Comparison of ENCODE assay signal across 8 cellular contexts in the genomic region with DNA sequence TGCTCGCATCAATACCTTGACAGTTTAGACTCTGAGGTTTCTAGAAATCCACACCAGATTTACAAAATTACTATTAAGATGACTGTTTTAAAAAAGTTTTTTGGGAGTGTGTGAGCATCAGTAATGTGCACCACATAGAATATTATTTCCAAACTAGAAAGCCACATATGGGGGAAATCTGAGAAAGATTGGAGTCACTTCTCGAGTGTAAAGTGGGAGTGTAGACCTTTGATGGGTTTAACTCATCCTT. TPM values are rescaled to one million over a fixed set of nuclear protein-coding genes. Genes with fewer than 3 reads are reported as not detected.
DNase-seq lines count a peak whose midpoint lies in the region; ATAC-seq and TF ChIP-seq lines count a peak whose summit lies in the region.

No MANE protein-coding gene starts in this region.

- DNase-seq in activated naive CD4-positive, alpha-beta T cell treated with anti-CD3 and anti-CD28 coated beads, Interleukin-2, amount 10 ng/mL, durations not matched to agents 7 days and 5 days: no peak
- DNase-seq in activated naive CD4-positive, alpha-beta T cell treated with Interleukin-2 at 50 U/mL for 16 hours: no peak
- DNase-seq in T-cell (no peak), suprapubic skin (ENCODE audit: low spot score in 2 of 2) (no peak), HT-29 (ENCODE audit: low spot score) (no peak), NCI-H2196 treated with DMSO at 0.1 percent for 48 hours (lab: John Stamatoyannopoulos, UW; ENCODE audit: unreplicated experiment) (no peak)

- POLR2A ChIA-PET in T-cell (lab: Charles Lee): no interaction called here

- CTCF ChIA-PET in activated naive CD4-positive, alpha-beta T cell treated with anti-CD3 and anti-CD28 coated beads, Interleukin-2, amount 10 ng/mL, durations not matched to agents 7 days and 5 days (lab: Charles Lee): no interaction called here
- CTCF ChIA-PET in T-cell (lab: Charles Lee): no interaction called here

- H3K9ac ChIP-seq in iPS-18a (ENCODE audit: low read length): no peak overlapping the region

- no peaks in the 10 kb centered on the region for H3K9me3 Mint-ChIP-seq in activated naive CD4-positive, alpha-beta T cell treated with anti-CD3 and anti-CD28 coated beads, Interleukin-2, amount 10 ng/mL, durations not matched to agents 7 days and 5 days
- no peaks in the 10 kb centered on the region for H3K9me3 Mint-ChIP-seq in T-cell

- peaks cover 64% of the 10 kb centered on the region for H3K27me3 Mint-ChIP-seq in activated naive CD4-positive, alpha-beta T cell treated with anti-CD3 and anti-CD28 coated beads, Interleukin-2, amount 10 ng/mL, durations not matched to agents 7 days and 5 days
- peaks cover 42 to 49% of the 10 kb centered on the region in 2 donors for H3K27me3 Mint-ChIP-seq in T-cell

- 53% methylated on average over 2 of the region's 2 CpGs for WGBS in suprapubic skin

- H3K9me3 ChIP-seq in iPS-18a (ENCODE audit: control insufficient read depth, low read depth, low read length) (no peaks in the 10 kb centered on the region), suprapubic skin (no peaks in the 10 kb centered on the region)

- peak overlapping the region; percentile 74 for H3K4me3 Mint-ChIP-seq in activated naive CD4-positive, alpha-beta T cell treated with anti-CD3 and anti-CD28 coated beads, Interleukin-2, amount 10 ng/mL, durations not matched to agents 7 days and 5 days
- peak overlapping the region; percentile 44 to 68 (median 67) for H3K4me3 Mint-ChIP-seq in T-cell

- H3K36me3 ChIP-seq in iPS-18a (ENCODE audit: control insufficient read depth, low read depth, low read length) (no peaks in the 10 kb centered on the region), suprapubic skin (no peaks in the 10 kb centered on the region)

- ATAC-seq in T-cell (replicated peaks in 1 of 4) (no peak), HG02885 (IDR thresholded peaks at IDR 0.05; ENCODE audit: poor library complexity, unreplicated experiment) (no peak)

- TF ChIP-seq EP300 in suprapubic skin (IDR thresholded peaks at IDR 0.05): no peak

- H3K4me1 ChIP-seq in iPS-18a (ENCODE audit: control insufficient read depth, low read depth, low read length) (peaks cover 5% of the 10 kb centered on the region), suprapubic skin (peaks cover 13% of the 10 kb centered on the region)

- H3K27ac Mint-ChIP-seq in activated naive CD4-positive, alpha-beta T cell treated with anti-CD3 and anti-CD28 coated beads, Interleukin-2, amount 10 ng/mL, durations not matched to agents 7 days and 5 days: no peak overlapping the region
- H3K27ac Mint-ChIP-seq in T-cell: no peak overlapping the region

- H3K4me3 ChIP-seq in iPS-18a (ENCODE audit: low read length) (peak overlapping the region; percentile 50), suprapubic skin (peak overlapping the region; percentile 76)

- no peak overlapping the region for H3K27ac ChIP-seq in iPS-18a (ENCODE audit: low read length)
- H3K27ac ChIP-seq in suprapubic skin: no peak overlapping the region

- H3K36me3 Mint-ChIP-seq in activated naive CD4-positive, alpha-beta T cell treated with anti-CD3 and anti-CD28 coated beads, Interleukin-2, amount 10 ng/mL, durations not matched to agents 7 days and 5 days: no peaks in the 10 kb centered on the region
- H3K36me3 Mint-ChIP-seq in T-cell: no peaks in the 10 kb centered on the region

- H3K4me1 Mint-ChIP-seq in activated naive CD4-positive, alpha-beta T cell treated with anti-CD3 and anti-CD28 coated beads, Interleukin-2, amount 10 ng/mL, durations not matched to agents 7 days and 5 days: peaks cover 14% of the 10 kb centered on the region
- H3K4me1 Mint-ChIP-seq in T-cell: peaks cover 0 to 13% (median 9%) of the 10 kb centered on the region in 3 donors

- TF ChIP-seq POLR2A in suprapubic skin (IDR thresholded peaks at IDR 0.05): no peak

- H3K27me3 ChIP-seq in iPS-18a (ENCODE audit: control insufficient read depth, insufficient read depth, low read length): peaks cover 26% of the 10 kb centered on the region
- H3K27me3 ChIP-seq in suprapubic skin: peaks cover 25% of the 10 kb centered on the region

- TF ChIP-seq CTCF in suprapubic skin (IDR thresholded peaks at IDR 0.05): no peak

RNA-seq across cellular contexts. Expression of a gene that starts 0.8 kb away (rescaled TPM):
- total RNA-seq in T-cell: under 1 TPM in 4 of 5 donors, not detected in 1; 0.06 to 0.35 (median 0.15) TPM
- under 1 TPM; 0.11 to 0.93 (median 0.54) TPM for total RNA-seq in suprapubic skin
- total RNA-seq in HT-29 (2014; rRNA removed; shearing (Covaris generic)): 1.3 and 1.6 TPM in 2 replicates

RNA-seq across cellular contexts. Expression of a gene that starts 46.3 kb away (rescaled TPM):
- total RNA-seq in T-cell: 10 to 100 TPM; 71.4 to 87.7 (median 77.8) TPM
- 10 to 100 TPM; 37.0 to 71.0 (median 41.1) TPM for total RNA-seq in suprapubic skin
- 16.7 and 16.8 TPM in 2 replicates for total RNA-seq in HT-29 (2014; rRNA removed; shearing (Covaris generic))
